ENCODE assay signal across 8 cellular contexts in the genomic region with DNA sequence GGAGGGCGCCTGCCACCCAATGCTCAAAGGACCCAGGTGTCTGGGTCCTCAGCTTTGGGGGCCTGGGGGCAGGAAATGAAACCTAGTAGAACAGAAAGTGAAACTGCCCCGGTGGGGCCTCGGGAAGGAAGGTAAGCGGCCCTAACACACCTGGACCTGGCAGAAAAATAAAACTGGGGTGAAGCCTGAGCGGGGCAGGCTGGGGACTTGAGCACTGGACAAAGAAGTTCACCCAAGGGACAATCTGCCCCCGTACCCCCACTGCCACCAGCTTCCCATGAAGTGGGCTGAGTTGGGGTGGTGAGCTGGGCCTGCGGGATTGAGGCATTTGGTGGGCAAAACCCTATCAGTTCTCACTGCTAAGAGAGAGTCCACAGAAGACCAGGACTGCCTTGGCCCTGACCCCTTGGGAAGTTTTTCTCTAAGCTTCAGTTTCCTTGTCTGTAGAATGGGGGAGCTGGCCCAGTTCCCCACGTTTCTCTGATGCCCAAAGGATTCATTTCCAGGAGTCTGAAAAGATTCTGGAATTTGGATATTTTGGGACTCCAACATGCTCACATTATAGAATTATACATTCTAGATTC. TPM values are rescaled to one million over a fixed set of nuclear protein-coding genes. Genes with fewer than 3 reads are reported as not detected.
DNase-seq lines count a peak whose midpoint lies in the region; ATAC-seq, FAIRE-seq and TF ChIP-seq lines count a peak whose summit lies in the region.

No MANE protein-coding gene starts in this region.

- DNase-seq in CD1c-positive myeloid dendritic cell (ENCODE audit: extremely low spot score) = peak; percentile 38
- peak; percentile 73 for DNase-seq in activated T-cell treated with anti-CD3 and anti-CD28 coated beads, Interleukin-2, amount 50 U/mL, for 24 hours
- no peak for DNase-seq in glutamatergic neuron
- DNase-seq in small intestine = no peak
- no peak for DNase-seq in omental fat pad (ENCODE audit: low spot score)

- H3K9me3 ChIP-seq in HUES64 (ENCODE audit: insufficient read depth, low read depth, low read length) (no peaks in the 10 kb centered on the region), small intestine (ENCODE audit: control insufficient read depth, low read depth) (no peaks in the 10 kb centered on the region)

- peak overlapping the region; percentile 93 for H3K4me3 Mint-ChIP-seq in activated T-cell treated with anti-CD3 and anti-CD28 coated beads, Interleukin-2, amount 50 U/mL, for 24 hours
- H3K4me3 Mint-ChIP-seq in glutamatergic neuron (ENCODE audit: unreplicated experiment) = peak overlapping the region; percentile 93

- peak overlapping the region; percentile 94 for H3K27ac Mint-ChIP-seq in activated T-cell treated with anti-CD3 and anti-CD28 coated beads, Interleukin-2, amount 50 U/mL, for 24 hours
- H3K27ac Mint-ChIP-seq in glutamatergic neuron (ENCODE audit: unreplicated experiment) = peak overlapping the region; percentile 33

- no peaks in the 10 kb centered on the region for H3K27me3 Mint-ChIP-seq in activated T-cell treated with anti-CD3 and anti-CD28 coated beads, Interleukin-2, amount 50 U/mL, for 24 hours
- H3K27me3 Mint-ChIP-seq in glutamatergic neuron (ENCODE audit: unreplicated experiment) = peaks cover 8% of the 10 kb centered on the region

- no peaks in the 10 kb centered on the region for H3K9me3 Mint-ChIP-seq in activated T-cell treated with anti-CD3 and anti-CD28 coated beads, Interleukin-2, amount 50 U/mL, for 24 hours
- H3K9me3 Mint-ChIP-seq in glutamatergic neuron (ENCODE audit: unreplicated experiment) = peaks cover 3% of the 10 kb centered on the region

- WGBS in HUES64 = 29% methylated on average over 8 of the region's 8 CpGs
- WGBS in small intestine, 3 donors = 0 to 8% (median 5%) methylated on average over 7 to 8 of the region's 8 CpGs

- peaks cover 49% of the 10 kb centered on the region for H3K4me1 Mint-ChIP-seq in activated T-cell treated with anti-CD3 and anti-CD28 coated beads, Interleukin-2, amount 50 U/mL, for 24 hours (ENCODE audit: low read depth)
- peaks cover 17% of the 10 kb centered on the region for H3K4me1 Mint-ChIP-seq in glutamatergic neuron (ENCODE audit: low read depth, unreplicated experiment)

- no peak for FAIRE-seq in small intestine (lab: Jason Lieb, UNC)

- no peaks in the 10 kb centered on the region for H3K27me3 ChIP-seq in HUES64 (ENCODE audit: insufficient read depth, low read length)
- H3K27me3 ChIP-seq in small intestine (ENCODE audit: control insufficient read depth in 2 of 2, insufficient read depth in 2 of 2, low read length in 2 of 2) = no peaks in the 10 kb centered on the region

- peaks cover 24% of the 10 kb centered on the region for H3K4me1 ChIP-seq in HUES64 (ENCODE audit: insufficient read depth, low read length)
- peaks cover 0 to 5% of the 10 kb centered on the region in 2 donors for H3K4me1 ChIP-seq in small intestine (ENCODE audit: control insufficient read depth in 2 of 2, insufficient read depth in 1 of 2, low read depth in 1 of 2, low read length in 1 of 2)

- H3K36me3 ChIP-seq in HUES64 (ENCODE audit: insufficient read depth, low read length) (peaks cover 11% of the 10 kb centered on the region), small intestine (ENCODE audit: control insufficient read depth in 2 of 2, insufficient read depth in 2 of 2, low read length in 2 of 2) (peaks cover under 1 to 2% of the 10 kb centered on the region in 2 donors)

- H3K27ac ChIP-seq in HUES64 (ENCODE audit: low read depth, low read length) = peak overlapping the region; percentile 83; the same call in 1 of the 2 replicates
- peak overlapping the region; percentile 92 to 98 for H3K27ac ChIP-seq in small intestine (ENCODE audit: low read depth in 1 of 2, low read length in 1 of 2)

- peak overlapping the region; percentile 65; the same call in 1 of the 2 replicates for H3K9ac ChIP-seq in HUES64 (ENCODE audit: low read depth, low read length)

- H3K36me3 Mint-ChIP-seq in activated T-cell treated with anti-CD3 and anti-CD28 coated beads, Interleukin-2, amount 50 U/mL, for 24 hours (ENCODE audit: low read depth) = peaks cover 59% of the 10 kb centered on the region
- no peaks in the 10 kb centered on the region for H3K36me3 Mint-ChIP-seq in glutamatergic neuron (ENCODE audit: unreplicated experiment)

- TF ChIP-seq CTCF in glutamatergic neuron (IDR thresholded peaks at IDR 0.05; ENCODE audit: partially characterized antibody, unreplicated experiment) = no peak
- TF ChIP-seq CTCF in omental fat pad (IDR thresholded peaks at IDR 0.05) = no peak

- H3K4me3 ChIP-seq in HUES64 (ENCODE audit: low read length) (peak overlapping the region; percentile 80), small intestine (ENCODE audit: low read depth in 1 of 2, low read length in 2 of 2) (peak overlapping the region; percentile 55 to 84)

- ATAC-seq in GM18517 (IDR thresholded peaks at IDR 0.05; ENCODE audit: unreplicated experiment) (no peak), omental fat pad (ENCODE audit: low FRiP score) (no peak), HG03432 (IDR thresholded peaks at IDR 0.05; ENCODE audit: unreplicated experiment) (no peak)

RNA-seq across cellular contexts. Expression of gene PRKD2, which starts 2.3 kb away (rescaled TPM):
- polyA plus RNA-seq in HUES64 (2013, experiment 1 of 2) = 27.3 TPM
- 27.3 TPM for polyA plus RNA-seq in HUES64 (2013, experiment 2 of 2)
- total RNA-seq in glutamatergic neuron (ENCODE audit: unreplicated experiment) = 54.7 TPM
- 10 to 100 TPM; 30.7 to 87.4 (median 71.9) TPM for polyA plus RNA-seq in small intestine
- total RNA-seq in omental fat pad = 10 to 100 TPM; 11.8 to 41.3 (median 19.5) TPM

RNA-seq across cellular contexts. Expression of gene FKRP, which starts 31.2 kb away (rescaled TPM):
- polyA plus RNA-seq in HUES64 (2013, experiment 1 of 2) = 21.3 TPM
- polyA plus RNA-seq in HUES64 (2013, experiment 2 of 2) = 21.3 TPM
- total RNA-seq in glutamatergic neuron (ENCODE audit: unreplicated experiment) = 46.6 TPM
- polyA plus RNA-seq in small intestine = 1 to 10 TPM; 7.0 to 9.3 (median 8.3) TPM
- 10 to 100 TPM in 3 of 4 donors, 1 to 10 TPM in 1; 9.2 to 20.5 (median 13.9) TPM for total RNA-seq in omental fat pad

RNA-seq across cellular contexts. Expression of gene STRN4, which starts 31.6 kb away (rescaled TPM):
- polyA plus RNA-seq in HUES64 (2013, experiment 1 of 2) = 68.0 TPM
- polyA plus RNA-seq in HUES64 (2013, experiment 2 of 2) = 72.1 TPM
- total RNA-seq in glutamatergic neuron (ENCODE audit: unreplicated experiment) (117 TPM), omental fat pad (10 to 100 TPM; 33.6 to 92.3 (median 64.7) TPM)
- polyA plus RNA-seq in small intestine = 10 to 100 TPM; 44.6 to 51.6 (median 50.5) TPM

RNA-seq across cellular contexts. Expression of gene DACT3, which starts 53.6 kb away (rescaled TPM):
- 1.6 TPM for polyA plus RNA-seq in HUES64 (2013, experiment 1 of 2)
- 3.2 TPM for polyA plus RNA-seq in HUES64 (2013, experiment 2 of 2)
- total RNA-seq in glutamatergic neuron (ENCODE audit: unreplicated experiment) (55.1 TPM), omental fat pad (under 1 TPM; 0.31 to 0.79 (median 0.52) TPM)
- polyA plus RNA-seq in small intestine = 1 to 10 TPM in 2 of 3 donors, not detected in 1; 2.2 to 5.3 TPM

Comparison
In these comparisons a context has a peak if more than half of its experiments do, and no peak if none do; other contexts are left out.
1. DNase-seq: peak in CD1c-positive myeloid dendritic cell (single experiment) and activated T-cell treated with anti-CD3 and anti-CD28 coated beads, Interleukin-2, amount 50 U/mL, for 24 hours (single experiment); none in glutamatergic neuron (single experiment), small intestine (single experiment) and omental fat pad (single experiment).